23 cellular contexts compared by ENCODE assay signal in the genomic region with DNA sequence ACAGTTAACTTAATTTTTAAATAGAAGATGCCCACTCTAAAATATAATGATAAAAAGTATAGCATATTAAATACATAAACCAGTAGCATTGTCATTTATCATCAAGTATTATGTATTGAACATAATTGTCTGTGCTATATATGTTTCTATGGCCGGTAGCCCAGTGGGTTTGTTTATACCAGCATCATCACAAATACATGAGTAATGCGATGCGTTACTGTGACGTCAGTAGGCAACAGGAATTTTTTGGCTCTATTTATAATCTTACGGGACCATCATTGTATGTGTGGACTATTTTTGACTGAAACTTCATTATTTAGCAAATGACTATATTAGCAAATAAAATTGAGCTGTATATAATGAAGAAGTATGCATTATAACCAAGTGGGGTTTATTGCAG.
"Had no signal": no experiment of that assay in that cellular context is flagged by ENCODE, and none has a peak within 500 bp of the region (broad histone marks: within the 10 kb centered on the region; RNA-seq: fewer than 3 reads in every experiment).

No MANE protein-coding gene starts in this region.

- ATAC-seq: activated CD4-positive, CD25-positive, alpha-beta regulatory T cell treated with anti-CD3 and anti-CD28 coated beads, Interleukin-2, amount 50 U/mL, for 24 hours; activated CD8-positive, alpha-beta T cell treated with anti-CD3 and anti-CD28 coated beads for 36 hours; body of pancreas had no signal

- H3K9ac ChIP-seq: SK-N-SH had no signal

- H3K36me3 ChIP-seq: adrenal gland had no signal

- H3K4me3 Mint-ChIP-seq: activated CD8-positive, alpha-beta T cell treated with anti-CD3 and anti-CD28 coated beads for 36 hours; activated naive CD8-positive, alpha-beta T cell treated with anti-CD3 and anti-CD28 coated beads, Interleukin-2, amount 10 ng/mL, durations not matched to agents 7 days and 5 days; central memory CD8-positive, alpha-beta T cell had no signal

- H3K4me2 ChIP-seq: SK-N-SH had no signal

- H3K27ac ChIP-seq: adrenal gland, body of pancreas had no signal

- H3K27ac Mint-ChIP-seq: activated CD8-positive, alpha-beta T cell treated with anti-CD3 and anti-CD28 coated beads for 36 hours; activated naive CD8-positive, alpha-beta T cell treated with anti-CD3 and anti-CD28 coated beads, Interleukin-2, amount 10 ng/mL, durations not matched to agents 7 days and 5 days had no signal

- H3K9me3 ChIP-seq: adrenal gland, body of pancreas, SK-N-SH had no signal

- DNase-seq: activated CD4-positive, alpha-beta T cell treated with anti-CD3 and anti-CD28 coated beads for 4 hours; activated CD8-positive, alpha-beta memory T cell treated with anti-CD3 and anti-CD28 coated beads, Interleukin-2, amount 50 U/mL, for 48 hours; activated CD8-positive, alpha-beta T cell treated with anti-CD3 and anti-CD28 coated beads for 36 hours; activated naive CD4-positive, alpha-beta T cell treated with anti-CD3 and anti-CD28 coated beads, Interleukin-2, amount 50 U/mL, for 16 hours; activated naive CD8-positive, alpha-beta T cell treated with anti-CD3 and anti-CD28 coated beads, Interleukin-2, amount 10 ng/mL, durations not matched to agents 7 days and 5 days; activated T-cell treated with anti-CD3 and anti-CD28 coated beads, Interleukin-2, amount 50 U/mL, for 1 hour; adrenal gland; aorta; body of pancreas; Kasumi-1; NCI-H1105 treated with DMSO at 0.1 percent for 48 hours; NCI-H1436 treated with DMSO at 0.1 percent for 48 hours; NCI-H187; NCI-H2081 treated with DMSO at 0.1 percent for 48 hours; NCI-H2171; NCI-H2227 treated with DMSO at 0.1 percent for 48 hours; NCI-H446 treated with DMSO at 0.1 percent for 48 hours; NCI-H526; NCI-H82; SK-N-SH; T-helper 1 cell had no signal

- H3K4me3 ChIP-seq: adrenal gland, body of pancreas had no signal

- H3K27me3 Mint-ChIP-seq: activated CD8-positive, alpha-beta T cell treated with anti-CD3 and anti-CD28 coated beads for 36 hours; activated naive CD8-positive, alpha-beta T cell treated with anti-CD3 and anti-CD28 coated beads, Interleukin-2, amount 10 ng/mL, durations not matched to agents 7 days and 5 days; central memory CD8-positive, alpha-beta T cell had no signal

- H3K9me3 Mint-ChIP-seq: activated CD8-positive, alpha-beta T cell treated with anti-CD3 and anti-CD28 coated beads for 36 hours; activated naive CD8-positive, alpha-beta T cell treated with anti-CD3 and anti-CD28 coated beads, Interleukin-2, amount 10 ng/mL, durations not matched to agents 7 days and 5 days; central memory CD8-positive, alpha-beta T cell had no signal

- H3K27me3 ChIP-seq: adrenal gland, body of pancreas had no signal

- H3K4me1 ChIP-seq: body of pancreas had no signal
